8 cellular contexts compared by ENCODE assay signal in genomic region chr6:73461537-73462350, GRCh38. TPM values are rescaled to one million over a fixed set of nuclear protein-coding genes. Genes with fewer than 3 reads are reported as not detected.
DNase-seq lines count a peak whose midpoint lies in the region; ATAC-seq and TF ChIP-seq lines count a peak whose summit lies in the region.

A gene with protein sequence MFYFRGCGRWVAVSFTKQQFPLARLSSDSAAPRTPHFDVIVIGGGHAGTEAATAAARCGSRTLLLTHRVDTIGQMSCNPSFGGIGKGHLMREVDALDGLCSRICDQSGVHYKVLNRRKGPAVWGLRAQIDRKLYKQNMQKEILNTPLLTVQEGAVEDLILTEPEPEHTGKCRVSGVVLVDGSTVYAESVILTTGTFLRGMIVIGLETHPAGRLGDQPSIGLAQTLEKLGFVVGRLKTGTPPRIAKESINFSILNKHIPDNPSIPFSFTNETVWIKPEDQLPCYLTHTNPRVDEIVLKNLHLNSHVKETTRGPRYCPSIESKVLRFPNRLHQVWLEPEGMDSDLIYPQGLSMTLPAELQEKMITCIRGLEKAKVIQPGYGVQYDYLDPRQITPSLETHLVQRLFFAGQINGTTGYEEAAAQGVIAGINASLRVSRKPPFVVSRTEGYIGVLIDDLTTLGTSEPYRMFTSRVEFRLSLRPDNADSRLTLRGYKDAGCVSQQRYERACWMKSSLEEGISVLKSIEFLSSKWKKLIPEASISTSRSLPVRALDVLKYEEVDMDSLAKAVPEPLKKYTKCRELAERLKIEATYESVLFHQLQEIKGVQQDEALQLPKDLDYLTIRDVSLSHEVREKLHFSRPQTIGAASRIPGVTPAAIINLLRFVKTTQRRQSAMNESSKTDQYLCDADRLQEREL (plus strand): TSS chr6:73461737. CDS start chr6:73461855, 118 bp downstream.

- peak within 1 kb of the TSS; percentile 79 to 86 (median 85) for H3K4me3 ChIP-seq in right lobe of liver

- no peaks in the 10 kb centered on the region for H3K27me3 ChIP-seq in right lobe of liver

- intact Hi-C loops in right lobe of liver (cut with DNase I): no loop called here

- DNase-seq in NCI-H748 treated with DMSO at 0.1 percent for 48 hours (lab: John Stamatoyannopoulos, UW) (peak; percentile 72), dermis microvascular lymphatic vessel endothelial cell (ENCODE audit: low read depth in 2 of 2) (peak; percentile 86 to 94), right lobe of liver (peak; percentile 89 to 95 (median 93))
- peak; percentile 82 to 86 for DNase-seq in activated CD4-positive, alpha-beta T cell treated with anti-CD3 and anti-CD28 coated beads, Interleukin-2, amount 50 U/mL, for 48 hours
- DNase-seq in stimulated activated CD4-positive, alpha-beta T cell treated with anti-CD3 and anti-CD28 coated beads, Interleukin-4, amount 100 ng/mL, for 4 hours: peak; percentile 69 to 80

- peaks cover 0 to 9% (median 7%) of the 10 kb centered on the region in 4 donors for H3K36me3 ChIP-seq in right lobe of liver

- H3K27ac ChIP-seq in C4-2B (peak within 1 kb of the TSS; percentile 92), right lobe of liver (peak within 1 kb of the TSS; percentile 92 to 97 (median 92))

- WGBS in right lobe of liver (ENCODE audit: insufficient coverage, low coverage, low lambda C conversion rate, missing lambda C conversion rate): 1% methylated on average over 44 of the region's 55 CpGs

- ATAC-seq in GM19372 (IDR thresholded peaks at IDR 0.05; ENCODE audit: low read depth, unreplicated experiment) (peak; percentile 89), HG03558 (IDR thresholded peaks at IDR 0.05; ENCODE audit: extremely low read depth, unreplicated experiment) (peak; percentile 97), right lobe of liver (peak; percentile 94 to 96 (median 96))

- TF ChIP-seq POLR2A in right lobe of liver (IDR thresholded peaks at IDR 0.05): peak; percentile 78

- peaks cover 0 to 18% (median 8%) of the 10 kb centered on the region in 4 donors for H3K4me1 ChIP-seq in right lobe of liver

- H3K9me3 ChIP-seq in right lobe of liver: no peaks in the 10 kb centered on the region

- TF ChIP-seq CTCF in C4-2B (conservative IDR thresholded peaks at IDR 0.05) (no peak), right lobe of liver (IDR thresholded peaks at IDR 0.05) (no peak)

RNA-seq across cellular contexts. Expression of the gene that starts here (rescaled TPM):
- 22.6 and 24.5 TPM in 2 replicates for total RNA-seq in dermis microvascular lymphatic vessel endothelial cell
- total RNA-seq in right lobe of liver: 10 to 100 TPM; 24.6 to 33.7 (median 29.0) TPM

Comparison
In these comparisons a context has a peak if more than half of its experiments do, and no peak if none do; other contexts are left out.
1. Peak in every context shown above with its lines: DNase-seq, ATAC-seq, H3K4me3 ChIP-seq and H3K27ac ChIP-seq.